Comparison of ENCODE assay signal across 16 cellular contexts in genomic region chr15:99496302-99496629, GRCh38.
A peak's percentile ranks its signal among the peaks of the same experiment; 100 is the strongest.
DNase-seq lines count a peak whose midpoint lies in the region; ATAC-seq and TF ChIP-seq lines count a peak whose summit lies in the region.
"Had no signal": no experiment of that assay in that cellular context is flagged by ENCODE, and none has a peak within 500 bp of the region (broad histone marks: within the 10 kb centered on the region; RNA-seq: fewer than 3 reads in every experiment).

No MANE protein-coding gene starts in this region.

- in situ Hi-C loops in HAP-1 (cut with MboI; ENCODE audit: low sequenced_read_pairs): no loop called here

- no peaks in the 10 kb centered on the region for H3K9me3 Mint-ChIP-seq in activated T-helper 17 cell treated with anti-CD3 and anti-CD28 coated beads, Interleukin-2, amount 50 U/mL, for 72 hours

- H3K36me3 Mint-ChIP-seq in activated T-helper 17 cell treated with anti-CD3 and anti-CD28 coated beads, Interleukin-2, amount 50 U/mL, for 72 hours (ENCODE audit: low read depth): no peaks in the 10 kb centered on the region

- H3K4me3 ChIP-seq in cardiac muscle cell (no peak overlapping the region), heart left ventricle (no peak overlapping the region), neuron (ENCODE audit: low read length) (no peak overlapping the region), HAP-1 (no peak overlapping the region)
- H3K4me3 ChIP-seq: esophagus squamous epithelium, mucosa of descending colon, spleen had no signal

- no peak overlapping the region for H3K4me3 Mint-ChIP-seq in activated T-helper 17 cell treated with anti-CD3 and anti-CD28 coated beads, Interleukin-2, amount 50 U/mL, for 72 hours
- H3K4me3 Mint-ChIP-seq: activated T-cell treated with anti-CD3 and anti-CD28 coated beads, Interleukin-2, amount 50 U/mL, for 24 hours had no signal

- intact Hi-C loops in heart left ventricle (cut with DNase I): no loop called here

- no peaks in the 10 kb centered on the region for H3K9me3 ChIP-seq in cardiac muscle cell (ENCODE audit: low read depth)
- peaks cover 0 to 4% (median 0%) of the 10 kb centered on the region in 12 donors for H3K9me3 ChIP-seq in heart left ventricle
- peaks cover 4% of the 10 kb centered on the region for H3K9me3 ChIP-seq in neuron (ENCODE audit: low read length)
- H3K9me3 ChIP-seq in HAP-1: no peaks in the 10 kb centered on the region
- H3K9me3 ChIP-seq: esophagus squamous epithelium, mucosa of descending colon, spleen had no signal

- 74 to 79% (median 76%) methylated on average over 9 of the region's 9 CpGs for WGBS in heart left ventricle, 4 donors

- H3K27ac ChIP-seq in cardiac muscle cell (peak overlapping the region; percentile 30), heart left ventricle (peak overlapping the region in 5 of 12 donors; percentile 1 to 37 (median 9)), cingulate gyrus (ENCODE audit: low read depth, low read length) (peak overlapping the region; percentile 29)
- H3K27ac ChIP-seq: esophagus squamous epithelium had no signal

- ATAC-seq in heart left ventricle (no peak), GM21360 (IDR thresholded peaks at IDR 0.05; ENCODE audit: unreplicated experiment) (no peak)
- ATAC-seq in activated T-helper 17 cell treated with anti-CD3 and anti-CD28 coated beads, Interleukin-2, amount 50 U/mL, for 72 hours (replicated peaks): no peak
- ATAC-seq: mucosa of descending colon had no signal

- DNase-seq in cardiac muscle cell (ENCODE audit: low read depth in 1 of 2, low spot score in 1 of 2) (no peak), heart left ventricle (no peak), HAP-1 (ENCODE audit: low spot score in 2 of 2) (no peak), NCI-H2107 treated with DMSO at 0.1 percent for 48 hours (lab: John Stamatoyannopoulos, UW; ENCODE audit: unreplicated experiment) (no peak)
- DNase-seq: activated T-cell treated with anti-CD3 and anti-CD28 coated beads, Interleukin-2, amount 50 U/mL, for 24 hours; amygdala; DMS 273 treated with DMSO at 0.1 percent for 48 hours; esophagus squamous epithelium; mucosa of descending colon; NCI-H2029 treated with DMSO at 0.1 percent for 48 hours; spleen; substantia nigra had no signal

- H3K4me1 Mint-ChIP-seq in activated T-helper 17 cell treated with anti-CD3 and anti-CD28 coated beads, Interleukin-2, amount 50 U/mL, for 72 hours: no peaks in the 10 kb centered on the region

- no peak for TF ChIP-seq POLR2A in heart left ventricle (IDR thresholded peaks at IDR 0.05)

- H3K4me1 ChIP-seq in cardiac muscle cell (ENCODE audit: low read depth) (peaks cover 8% of the 10 kb centered on the region), heart left ventricle (peaks cover 0 to 18% (median 8%) of the 10 kb centered on the region in 12 donors), neuron (ENCODE audit: insufficient read depth, low read length) (peaks cover 7% of the 10 kb centered on the region), HAP-1 (no peaks in the 10 kb centered on the region)

- H2AFZ ChIP-seq in neuron (ENCODE audit: low read depth, low read length): peak overlapping the region; percentile 7

- TF ChIP-seq CTCF in cardiac muscle cell (IDR thresholded peaks at IDR 0.05; ENCODE audit: low read depth, low read length): no peak
- TF ChIP-seq CTCF in heart left ventricle (IDR thresholded peaks at IDR 0.05): no peak

- no peak overlapping the region for H3K27ac Mint-ChIP-seq in activated T-helper 17 cell treated with anti-CD3 and anti-CD28 coated beads, Interleukin-2, amount 50 U/mL, for 72 hours

- peaks cover 18% of the 10 kb centered on the region for H3K27me3 Mint-ChIP-seq in activated T-helper 17 cell treated with anti-CD3 and anti-CD28 coated beads, Interleukin-2, amount 50 U/mL, for 72 hours

- H3K27me3 ChIP-seq in cardiac muscle cell: no peaks in the 10 kb centered on the region
- no peaks in the 10 kb centered on the region for H3K27me3 ChIP-seq in heart left ventricle
- H3K27me3 ChIP-seq in neuron (ENCODE audit: insufficient read depth, low read length): no peaks in the 10 kb centered on the region
- H3K27me3 ChIP-seq in HAP-1 (ENCODE audit: low read depth): no peaks in the 10 kb centered on the region
- H3K27me3 ChIP-seq: esophagus squamous epithelium, spleen had no signal

- H3K36me3 ChIP-seq in cardiac muscle cell (no peaks in the 10 kb centered on the region), heart left ventricle (no peaks in the 10 kb centered on the region), neuron (ENCODE audit: insufficient read depth, low read length) (no peaks in the 10 kb centered on the region), HAP-1 (replicated peaks) (no peaks in the 10 kb centered on the region)
- H3K36me3 ChIP-seq: esophagus squamous epithelium, spleen had no signal
